Comparison of ENCODE assay signal across 8 cellular contexts in genomic region chr6:63573140-63573898, GRCh38. TPM values are rescaled to one million over a fixed set of nuclear protein-coding genes. Genes with fewer than 3 reads are reported as not detected.
DNase-seq lines count a peak whose midpoint lies in the region; ATAC-seq, FAIRE-seq and TF ChIP-seq lines count a peak whose summit lies in the region.

No MANE protein-coding gene starts in this region.

- ATAC-seq in GM21367 (IDR thresholded peaks at IDR 0.05; ENCODE audit: unreplicated experiment) (peak; percentile 48), PC-3 (peak; percentile 52)
- peak; percentile 28 for ATAC-seq in naive thymus-derived CD4-positive, alpha-beta T cell

- H4K20me1 ChIP-seq in PC-3 (ENCODE audit: low read length), result peaks cover 44% of the 10 kb centered on the region
- no peaks in the 10 kb centered on the region for H4K20me1 ChIP-seq in fibroblast of lung (ENCODE audit: control insufficient read depth, extremely low read depth, insufficient read depth, low read length)

- no peaks in the 10 kb centered on the region for H3K9me3 ChIP-seq in PC-3 (ENCODE audit: low read length)
- H3K9me3 ChIP-seq in fibroblast of lung (ENCODE audit: control insufficient read depth, insufficient read depth, low read depth, low read length), result no peaks in the 10 kb centered on the region
- no peaks in the 10 kb centered on the region for H3K9me3 ChIP-seq in naive thymus-derived CD4-positive, alpha-beta T cell (ENCODE audit: control insufficient read depth in 2 of 3, low read length in 3 of 3)

- BruUV-seq in PC-3 (replicated peaks; lab: Mats Ljungman, UMichigan), result no TSS peak

- TF ChIP-seq CTCF in PC-3 (conservative IDR thresholded peaks at IDR 0.05; ENCODE audit: low read depth, low read length) (no peak), fibroblast of lung (conservative IDR thresholded peaks at IDR 0.05 in 1 of 2, IDR thresholded peaks at IDR 0.05 in 1 of 2; ENCODE audit: low read depth in 1 of 2, low read length in 2 of 2) (no peak)

- H3K79me2 ChIP-seq in PC-3 (ENCODE audit: low read length), result peaks cover 56% of the 10 kb centered on the region
- peaks cover 52% of the 10 kb centered on the region for H3K79me2 ChIP-seq in fibroblast of lung (ENCODE audit: control insufficient read depth, insufficient read depth, low read length)

- no peak for FAIRE-seq in HTR-8/SVneo (lab: Jason Lieb, UNC)

- H3K4me3 Mint-ChIP-seq in naive thymus-derived CD4-positive, alpha-beta T cell, result peak overlapping the region; percentile 87 to 96 (median 94)

- peak overlapping the region; percentile 93 for H3K4me2 ChIP-seq in PC-3 (ENCODE audit: low read length)
- H3K4me2 ChIP-seq in fibroblast of lung (ENCODE audit: extremely low read depth, insufficient read depth, low read length), result peak overlapping the region; percentile 98

- CTCF ChIA-PET in PC-3 (lab: Charles Lee), result interaction anchor here (0.6 to 1.0 kb wide), 2 partner anchors 72 to 221 kb away, joined by 3 read pairs; no protein-coding TSS in a partner anchor
- CTCF ChIA-PET in naive thymus-derived CD4-positive, alpha-beta T cell (lab: Charles Lee), result interaction anchor here (0.6 to 2.1 kb wide), 7 partner anchors 11 to 221 kb away, joined by 3 to 15 read pairs (median 4); partner anchors contain the start of gene PHF3

- DNase-seq in DMS 273 (lab: John Stamatoyannopoulos, UW; ENCODE audit: unreplicated experiment) (peak; percentile 90), HTR-8/SVneo (ENCODE audit: insufficient read length, low spot score) (peak; percentile 45), PC-3 (peak; percentile 68), activated T-helper 1 cell treated with Interleukin-2 at 50 U/mL for 16 hours (ENCODE audit: low read depth) (peak; percentile 49), fibroblast of lung (ENCODE audit: low read depth in 2 of 2) (peak; percentile 70 to 72)
- peak; percentile 55 to 79 (median 74) for DNase-seq in naive thymus-derived CD4-positive, alpha-beta T cell
- peak; percentile 67 for DNase-seq in stimulated activated naive CD4-positive, alpha-beta T cell treated with Interleukin-2 at 50 U/mL for 16 hours (lab: John Stamatoyannopoulos, UW)

- H3K36me3 ChIP-seq in PC-3 (ENCODE audit: low read depth, low read length) (peaks cover 32% of the 10 kb centered on the region), fibroblast of lung (ENCODE audit: control insufficient read depth, insufficient read depth, low read length) (peaks cover 5% of the 10 kb centered on the region)
- peaks cover 4 to 18% (median 5%) of the 10 kb centered on the region in 3 experiments for H3K36me3 ChIP-seq in naive thymus-derived CD4-positive, alpha-beta T cell (ENCODE audit: control insufficient read depth in 2 of 3, insufficient read depth in 3 of 3, low read length in 3 of 3)

- H3K27me3 Mint-ChIP-seq in naive thymus-derived CD4-positive, alpha-beta T cell, result no peaks in the 10 kb centered on the region

- peak overlapping the region; percentile 99 for H3K9ac ChIP-seq in PC-3 (ENCODE audit: low read length)
- peak overlapping the region; percentile 99 for H3K9ac ChIP-seq in fibroblast of lung (ENCODE audit: insufficient read depth, low read length)

- no peaks in the 10 kb centered on the region for H3K27me3 ChIP-seq in PC-3 (ENCODE audit: low read length)
- H3K27me3 ChIP-seq in fibroblast of lung (ENCODE audit: control insufficient read depth, insufficient read depth, low read length), result no peaks in the 10 kb centered on the region
- H3K27me3 ChIP-seq in naive thymus-derived CD4-positive, alpha-beta T cell (ENCODE audit: control insufficient read depth in 2 of 2, insufficient read depth in 2 of 2, low read length in 2 of 2), result no peaks in the 10 kb centered on the region

- H3F3A ChIP-seq in PC-3 (ENCODE audit: low read length, unreplicated experiment), result peaks cover under 1% of the 10 kb centered on the region

- H3K9me3 Mint-ChIP-seq in naive thymus-derived CD4-positive, alpha-beta T cell, result peaks cover 0 to 5% (median 0%) of the 10 kb centered on the region in 11 donors

- H3K4me1 Mint-ChIP-seq in naive thymus-derived CD4-positive, alpha-beta T cell, result peaks cover 21 to 51% (median 42%) of the 10 kb centered on the region in 7 donors

- H3K27ac ChIP-seq in PC-3 (ENCODE audit: low read length) (peak overlapping the region; percentile 99), fibroblast of lung (ENCODE audit: insufficient read depth, low read length) (peak overlapping the region; percentile 97)
- H3K27ac ChIP-seq in naive thymus-derived CD4-positive, alpha-beta T cell (ENCODE audit: low read depth, low read length), result peak overlapping the region; percentile 97

- POLR2A ChIA-PET in PC-3 (lab: Charles Lee; ENCODE audit: unreplicated experiment), result interaction anchor here (0.6 kb wide), 2 partner anchors 222 to 679 kb away, joined by 3 to 6 read pairs; no protein-coding TSS in a partner anchor
- POLR2A ChIA-PET in naive thymus-derived CD4-positive, alpha-beta T cell (lab: Charles Lee), result interaction anchor here (0.6 to 2.5 kb wide), 11 partner anchors 10 to 103 kb away, joined by 3 to 35 read pairs (median 4); partner anchors contain the start of gene PHF3

- H3K9me2 ChIP-seq in PC-3 (replicated peaks; ENCODE audit: low read length), result no peaks in the 10 kb centered on the region

- intact Hi-C loops in PC-3 (cut with micrococcal nuclease), result loop anchor here (1.0 to 5.0 kb wide), 4 partner anchors 47 to 229 kb away; partner anchors contain the start of gene PHF3
- intact Hi-C loops in naive thymus-derived CD4-positive, alpha-beta T cell (cut with micrococcal nuclease), result loop anchor here (1.0 to 5.0 kb wide), 5 partner anchors 25 to 221 kb away; no protein-coding TSS in a partner anchor

- H3K4me3 ChIP-seq in PC-3 (ENCODE audit: low read length), result peak overlapping the region; percentile 84
- peak overlapping the region; percentile 72 to 90 (median 86) for H3K4me3 ChIP-seq in fibroblast of lung (replicated peaks in 1 of 4; ENCODE audit: control extremely low read depth in 1 of 4, insufficient read depth in 1 of 4, low read depth in 3 of 4, low read length in 4 of 4)
- peak overlapping the region; percentile 81 for H3K4me3 ChIP-seq in naive thymus-derived CD4-positive, alpha-beta T cell (ENCODE audit: low read length)

- H3K4me1 ChIP-seq in PC-3 (ENCODE audit: insufficient read depth, low read length), result peaks cover 18% of the 10 kb centered on the region
- no peaks in the 10 kb centered on the region for H3K4me1 ChIP-seq in fibroblast of lung (ENCODE audit: control insufficient read depth, extremely low read depth, insufficient read depth, low read length)
- peaks cover 10 to 16% of the 10 kb centered on the region in 2 donors for H3K4me1 ChIP-seq in naive thymus-derived CD4-positive, alpha-beta T cell (ENCODE audit: control insufficient read depth in 2 of 2, insufficient read depth in 2 of 2, low read length in 2 of 2)

- H2AFZ ChIP-seq in PC-3 (ENCODE audit: low read length) (0 out of 2 replicates have a peak overlapping the region, but pooled peaks have one; percentile 22), fibroblast of lung (ENCODE audit: low read length) (no peak overlapping the region)

- peak overlapping the region; percentile 89 to 100 (median 97) for H3K27ac Mint-ChIP-seq in naive thymus-derived CD4-positive, alpha-beta T cell

- H3K36me3 Mint-ChIP-seq in naive thymus-derived CD4-positive, alpha-beta T cell, result peaks cover 0 to 15% (median 10%) of the 10 kb centered on the region in 5 donors

RNA-seq across cellular contexts. Expression of gene PTP4A1, which starts 1.0 kb away (rescaled TPM):
- total RNA-seq in PC-3 (2014; rRNA removed) (29.9 and 45.7 TPM in 2 replicates), fibroblast of lung (32.6 and 48.1 TPM in 2 replicates)
- polyA plus RNA-seq in fibroblast of lung, result 64.5 and 76.3 TPM in 2 replicates
- 45.6 and 55.9 TPM in 2 replicates for polyA plus RNA-seq in fibroblast of lung (2012)
- polyA minus RNA-seq in fibroblast of lung (ENCODE audit: low replicate concordance), result 2.6 and 5.6 TPM in 2 replicates
- total RNA-seq in naive thymus-derived CD4-positive, alpha-beta T cell, result 100 to 1,000 TPM in 2 of 5 experiments, 10 to 100 TPM in 3; 26.4 to 165 (median 73.8) TPM
- 10 to 100 TPM; 37.9 to 47.5 TPM for polyA plus RNA-seq in naive thymus-derived CD4-positive, alpha-beta T cell

Comparison
In these comparisons a context has a peak if more than half of its experiments do, and no peak if none do; other contexts are left out.
1. Peak in every context shown above with its lines: DNase-seq, ATAC-seq, H3K4me3 ChIP-seq and H3K27ac ChIP-seq.